ENCODE assay signal across 20 cellular contexts in the genomic region with DNA sequence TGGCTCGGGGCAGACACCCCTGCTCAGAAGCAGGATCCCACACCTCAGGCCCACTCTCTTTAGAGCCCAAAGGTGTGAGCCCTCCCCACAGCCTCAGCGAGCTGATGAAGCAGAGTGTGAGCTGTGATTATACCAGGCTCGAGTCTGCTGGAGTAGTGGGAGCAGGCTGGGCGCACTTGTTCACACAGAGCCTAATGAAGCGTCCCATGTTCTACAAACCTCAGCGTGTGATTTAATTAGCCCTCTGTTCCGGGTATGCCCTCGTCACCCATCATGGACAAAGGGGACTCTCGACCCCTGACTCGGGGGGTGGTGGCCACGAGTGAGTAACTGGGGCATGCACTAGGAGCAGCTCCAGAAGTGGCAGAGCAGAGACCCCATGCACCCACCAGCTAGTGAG.
DNase-seq lines count a peak whose midpoint lies in the region; ATAC-seq, FAIRE-seq and TF ChIP-seq lines count a peak whose summit lies in the region.
"Had no signal": no experiment of that assay in that cellular context is flagged by ENCODE, and none has a peak within 500 bp of the region (broad histone marks: within the 10 kb centered on the region; RNA-seq: fewer than 3 reads in every experiment).

No MANE protein-coding gene starts in this region.

- H3K4me1 Mint-ChIP-seq in nephron progenitor cell = peaks cover 28% of the 10 kb centered on the region
- no peaks in the 10 kb centered on the region for H3K4me1 Mint-ChIP-seq in stimulated activated naive B cell treated with anti-CD40 and anti-IgM and Interleukin-4, amounts not matched to agents 10 μg/mL and 1 μg/mL and 100 μg/mL, for 72 hours
- H3K4me1 Mint-ChIP-seq: CD14-positive monocyte had no signal

- no peak overlapping the region for H3K4me3 Mint-ChIP-seq in nephron progenitor cell
- no peak overlapping the region for H3K4me3 Mint-ChIP-seq in stimulated activated naive B cell treated with anti-CD40 and anti-IgM and Interleukin-4, amounts not matched to agents 10 μg/mL and 1 μg/mL and 100 μg/mL, for 72 hours
- H3K4me3 Mint-ChIP-seq: CD14-positive monocyte; T-helper 1 cell treated with Interleukin-12 subunit alpha and Interleukin-12 subunit beta and Interleukin-4 antibody, amounts not matched to agents 30 μg/mL and 1 μg/mL, for 36 hours had no signal

- peak; percentile 31 for DNase-seq in NCI-H146 (lab: John Stamatoyannopoulos, UW)
- no peak for DNase-seq in NCI-H146 treated with DMSO at 0.1 percent for 48 hours (lab: John Stamatoyannopoulos, UW; ENCODE audit: unreplicated experiment)
- peak; percentile 59 for DNase-seq in NCI-H1694 (lab: John Stamatoyannopoulos, UW)
- peak; percentile 26 for DNase-seq in nephron progenitor cell
- no peak for DNase-seq in stimulated activated naive B cell treated with anti-CD40 and anti-IgM and Interleukin-4, amounts not matched to agents 10 μg/mL and 1 μg/mL and 100 μg/mL, for 72 hours
- no peak for DNase-seq in GM12892 (ENCODE audit: insufficient read length)
- DNase-seq in NOMO-1 (lab: John Stamatoyannopoulos, UW; ENCODE audit: unreplicated experiment in 2 of 2) = no peak
- DNase-seq in NCI-H2029 (lab: John Stamatoyannopoulos, UW) = no peak
- DNase-seq: AML-193, EL, KBM-7, MM.1S, NCI-H1048, NCI-H1436 treated with DMSO at 0.1 percent for 48 hours, NCI-H510A treated with DMSO at 0.1 percent for 48 hours, PC-3, SHP77 had no signal

- H3K36me3 Mint-ChIP-seq in nephron progenitor cell (ENCODE audit: low read depth) = no peaks in the 10 kb centered on the region
- no peaks in the 10 kb centered on the region for H3K36me3 Mint-ChIP-seq in stimulated activated naive B cell treated with anti-CD40 and anti-IgM and Interleukin-4, amounts not matched to agents 10 μg/mL and 1 μg/mL and 100 μg/mL, for 72 hours
- H3K36me3 Mint-ChIP-seq: CD14-positive monocyte had no signal

- peaks cover 36% of the 10 kb centered on the region for H3K27me3 Mint-ChIP-seq in nephron progenitor cell (ENCODE audit: low read depth, poor library complexity)
- peaks cover 19 to 36% of the 10 kb centered on the region in 2 donors for H3K27me3 Mint-ChIP-seq in stimulated activated naive B cell treated with anti-CD40 and anti-IgM and Interleukin-4, amounts not matched to agents 10 μg/mL and 1 μg/mL and 100 μg/mL, for 72 hours

- no peak for ATAC-seq in stimulated activated naive B cell treated with anti-CD40 and anti-IgM and Interleukin-4, amounts not matched to agents 10 μg/mL and 1 μg/mL and 100 μg/mL, for 72 hours (replicated peaks)
- ATAC-seq: HepG2, PC-3 had no signal

- H3K9me3 Mint-ChIP-seq in nephron progenitor cell = no peaks in the 10 kb centered on the region
- peaks cover 3 to 4% of the 10 kb centered on the region in 2 donors for H3K9me3 Mint-ChIP-seq in stimulated activated naive B cell treated with anti-CD40 and anti-IgM and Interleukin-4, amounts not matched to agents 10 μg/mL and 1 μg/mL and 100 μg/mL, for 72 hours
- H3K9me3 Mint-ChIP-seq: T-helper 1 cell treated with Interleukin-12 subunit alpha and Interleukin-12 subunit beta and Interleukin-4 antibody, amounts not matched to agents 30 μg/mL and 1 μg/mL, for 36 hours had no signal

- H3K27ac Mint-ChIP-seq in nephron progenitor cell = no peak overlapping the region
- H3K27ac Mint-ChIP-seq in stimulated activated naive B cell treated with anti-CD40 and anti-IgM and Interleukin-4, amounts not matched to agents 10 μg/mL and 1 μg/mL and 100 μg/mL, for 72 hours = peak overlapping the region; percentile 27
- H3K27ac Mint-ChIP-seq: CD14-positive monocyte; T-helper 1 cell treated with Interleukin-12 subunit alpha and Interleukin-12 subunit beta and Interleukin-4 antibody, amounts not matched to agents 30 μg/mL and 1 μg/mL, for 36 hours had no signal

- no peak for TF ChIP-seq POLR2A in GM12892 (IDR thresholded peaks at IDR 0.05; ENCODE audit: low read depth, low read length)

- TF ChIP-seq CTCF in nephron progenitor cell (IDR thresholded peaks at IDR 0.05) = no peak

- no peak for FAIRE-seq in GM12892 (lab: Jason Lieb, UNC)
- FAIRE-seq: HepG2 had no signal

Comparison
In these comparisons a context has a peak if more than half of its experiments do, and no peak if none do; other contexts are left out.
1. DNase-seq: peak in NCI-H146 (single experiment), NCI-H1694 (single experiment) and nephron progenitor cell (single experiment); none in NCI-H146 treated with DMSO at 0.1 percent for 48 hours (single experiment), stimulated activated naive B cell treated with anti-CD40 and anti-IgM and Interleukin-4, amounts not matched to agents 10 μg/mL and 1 μg/mL and 100 μg/mL, for 72 hours (single experiment), GM12892 (single experiment), NOMO-1 (0 of 2) and NCI-H2029 (single experiment).